ENCODE assay signal across 18 cellular contexts in genomic region chr18:50422286-50422898, GRCh38. TPM values are rescaled to one million over a fixed set of nuclear protein-coding genes. Genes with fewer than 3 reads are reported as not detected.
A peak's percentile ranks its signal among the peaks of the same experiment; 100 is the strongest.
DNase-seq lines count a peak whose midpoint lies in the region; ATAC-seq, FAIRE-seq and TF ChIP-seq lines count a peak whose summit lies in the region.
"Had no signal": no experiment of that assay in that cellular context is flagged by ENCODE, and none has a peak within 500 bp of the region (broad histone marks: within the 10 kb centered on the region; RNA-seq: fewer than 3 reads in every experiment).

No MANE protein-coding gene starts in this region.

- ATAC-seq in heart left ventricle (no peak), left ventricle myocardium superior (no peak), body of pancreas (peak; percentile 31), pancreas (peak; percentile 31 to 55 (median 47))

- H3K9me3 ChIP-seq in heart left ventricle (peaks cover 0 to 30% (median 7%) of the 10 kb centered on the region in 12 donors), body of pancreas (peaks cover 0 to 5% (median 0%) of the 10 kb centered on the region in 3 donors), pancreas (peaks cover 0 to 14% (median 0%) of the 10 kb centered on the region in 4 donors)

- TF ChIP-seq CTCF in heart left ventricle (IDR thresholded peaks at IDR 0.05) (no peak), body of pancreas (IDR thresholded peaks at IDR 0.05) (no peak), fibroblast of the aortic adventitia (IDR thresholded peaks at IDR 0.05; ENCODE audit: insufficient read depth, low read length) (no peak), pancreas (IDR thresholded peaks at IDR 0.05) (no peak)

- H3K4me1 ChIP-seq in heart left ventricle (peaks cover 0 to 13% (median 0%) of the 10 kb centered on the region in 12 donors), body of pancreas (peaks cover 41% of the 10 kb centered on the region), pancreas (peaks cover 11 to 18% (median 13%) of the 10 kb centered on the region in 3 donors)
- H3K4me1 ChIP-seq: Caco-2, HAP-1 had no signal

- H3K27ac ChIP-seq in heart left ventricle (peak overlapping the region in 7 of 12 donors; percentile 5 to 44 (median 26)), body of pancreas (peak overlapping the region; percentile 48 to 86 (median 82)), pancreas (peak overlapping the region; percentile 30 to 80 (median 72))
- H3K27ac ChIP-seq: BLaER1 had no signal

- H3K4me3 ChIP-seq in heart left ventricle (no peak overlapping the region), body of pancreas (no peak overlapping the region), fibroblast of the aortic adventitia (ENCODE audit: low read depth, low read length) (no peak overlapping the region), pancreas (peak overlapping the region in 2 of 4 donors; percentile 4 to 16)
- H3K4me3 ChIP-seq: BLaER1, HAP-1 had no signal

- DNase-seq in heart left ventricle: no peak
- no peak for DNase-seq in left ventricle myocardium superior
- DNase-seq in body of pancreas: peak in 3 of 4 donors; percentile 17 to 19 (median 19)
- peak; percentile 61 for DNase-seq in fibroblast of the aortic adventitia (ENCODE audit: low read depth)
- no peak for DNase-seq in pancreas
- no peak for DNase-seq in HPDE6-E6E7 (ENCODE audit: extremely low spot score)
- no peak for DNase-seq in stimulated activated CD4-positive, alpha-beta T cell treated with anti-CD3 and anti-CD28 coated beads, Interleukin-2, amount 100 ng/mL, for 24 hours
- no peak for DNase-seq in LoVo (ENCODE audit: low spot score)
- DNase-seq: 8988T; AML-193; Caco-2; CD8-positive, alpha-beta memory T cell; DND-41; GDM1 had no signal

- TF ChIP-seq POLR2A in heart left ventricle (IDR thresholded peaks at IDR 0.05) (no peak), body of pancreas (IDR thresholded peaks at IDR 0.05) (peak in 2 of 3 donors; percentile 27 to 46)

- WGBS in heart left ventricle, 4 donors: 16 to 30% (median 24%) methylated on average over 2 of the region's 2 CpGs
- 25 to 40% methylated on average over 2 of the region's 2 CpGs for WGBS in body of pancreas, 2 donors
- WGBS in pancreas, 2 donors: 21 to 22% methylated on average over 2 of the region's 2 CpGs

- H3K36me3 ChIP-seq in heart left ventricle (no peaks in the 10 kb centered on the region), body of pancreas (replicated peaks in 1 of 2; ENCODE audit: insufficient read depth in 1 of 2, low read depth in 2 of 2) (no peaks in the 10 kb centered on the region), pancreas (no peaks in the 10 kb centered on the region)
- H3K36me3 ChIP-seq: BLaER1, HAP-1 had no signal

- intact Hi-C loops in heart left ventricle (cut with DNase I): loop anchor here in 4 of 10 donors (10.0 kb wide), 2 partner anchors 138 to 208 kb away; partner anchors contain the start of genes CXXC1 (in 2 of the 4) and MBD1 (in 2 of the 4)
- intact Hi-C loops in left ventricle myocardium superior (cut with micrococcal nuclease): no loop called here
- intact Hi-C loops in body of pancreas (cut with DNase I): no loop called here
- intact Hi-C loops in pancreas (cut with DNase I): no loop called here

- H3K27me3 ChIP-seq in heart left ventricle: no peaks in the 10 kb centered on the region
- H3K27me3 ChIP-seq in body of pancreas: no peaks in the 10 kb centered on the region
- no peaks in the 10 kb centered on the region for H3K27me3 ChIP-seq in pancreas
- H3K27me3 ChIP-seq: BLaER1 had no signal

- no peak for FAIRE-seq in pancreas (lab: Jason Lieb, UNC)
- FAIRE-seq: GM12892, H1 had no signal

RNA-seq across cellular contexts. Expression of gene SKA1, which starts 47.5 kb away (rescaled TPM):
- 1 to 10 TPM in 1 of 9 donors, under 1 TPM in 5, not detected in 3; 0.16 to 4.4 (median 0.38) TPM for total RNA-seq in heart left ventricle
- under 1 TPM; 0.11 to 0.35 TPM for polyA plus RNA-seq in heart left ventricle
- 0.20 TPM for total RNA-seq in left ventricle myocardium superior
- under 1 TPM in 1 of 2 donors, not detected in 1; 0.52 TPM for total RNA-seq in body of pancreas
- 3.0 and 29.5 TPM in 2 replicates for total RNA-seq in fibroblast of the aortic adventitia (ENCODE audit: low replicate concordance)
- total RNA-seq in pancreas: under 1 TPM; 0.28 to 0.86 (median 0.44) TPM
- polyA plus RNA-seq in pancreas: under 1 TPM; 0.05 to 0.15 TPM

Comparison
In these comparisons a context has a peak if more than half of its experiments do, and no peak if none do; other contexts are left out.
1. ATAC-seq: peak in body of pancreas (single experiment) and pancreas (4 of 4); none in heart left ventricle (0 of 4) and left ventricle myocardium superior (single experiment).
2. DNase-seq: peak in body of pancreas (3 of 4) and fibroblast of the aortic adventitia (single experiment); none in heart left ventricle (0 of 5), left ventricle myocardium superior (single experiment), pancreas (0 of 6), HPDE6-E6E7 (single experiment), stimulated activated CD4-positive, alpha-beta T cell treated with anti-CD3 and anti-CD28 coated beads, Interleukin-2, amount 100 ng/mL, for 24 hours (0 of 2) and LoVo (single experiment).
3. H3K27ac ChIP-seq: peak in every context shown above with its lines; median percentile 82 in body of pancreas; 72 in pancreas; 26 in heart left ventricle.
4. POLR2A ChIP-seq: peak in body of pancreas (2 of 3); none in heart left ventricle (0 of 2).